Comparison of ENCODE assay signal across 1 cellular context in the genomic region with DNA sequence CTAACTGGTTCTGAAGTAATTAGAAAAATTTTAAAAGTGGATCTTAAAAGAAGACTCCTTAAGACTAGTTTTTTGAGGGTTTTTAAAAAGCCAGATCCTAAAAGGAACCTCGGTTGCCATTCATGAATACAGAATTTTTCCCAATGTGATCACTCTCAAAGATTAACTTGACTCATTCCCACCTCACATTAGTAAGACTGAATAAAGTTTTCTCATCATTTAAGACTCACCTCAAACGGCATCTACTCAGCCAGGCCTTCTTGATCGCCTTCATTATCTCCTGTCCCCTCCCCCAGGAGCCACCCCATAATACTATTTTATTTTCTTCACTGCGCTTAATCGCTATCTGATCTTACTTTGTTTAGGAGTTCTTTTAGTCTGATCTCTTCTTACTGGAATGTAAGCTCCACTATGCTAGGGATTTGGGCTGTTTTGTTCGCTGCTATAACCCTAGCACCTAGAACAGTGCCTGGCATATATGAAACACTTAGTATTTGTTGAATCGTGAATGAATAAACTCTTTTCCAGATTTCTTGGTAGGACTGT.
TF ChIP-seq lines count a peak whose summit lies in the region.

No MANE protein-coding gene starts in this region.

TF ChIP-seq in GM12878, 131 proteins besides CTCF, POLR2A, EP300 and RAD21 (continued from another document):
- TF ChIP-seq, protein P1, sequence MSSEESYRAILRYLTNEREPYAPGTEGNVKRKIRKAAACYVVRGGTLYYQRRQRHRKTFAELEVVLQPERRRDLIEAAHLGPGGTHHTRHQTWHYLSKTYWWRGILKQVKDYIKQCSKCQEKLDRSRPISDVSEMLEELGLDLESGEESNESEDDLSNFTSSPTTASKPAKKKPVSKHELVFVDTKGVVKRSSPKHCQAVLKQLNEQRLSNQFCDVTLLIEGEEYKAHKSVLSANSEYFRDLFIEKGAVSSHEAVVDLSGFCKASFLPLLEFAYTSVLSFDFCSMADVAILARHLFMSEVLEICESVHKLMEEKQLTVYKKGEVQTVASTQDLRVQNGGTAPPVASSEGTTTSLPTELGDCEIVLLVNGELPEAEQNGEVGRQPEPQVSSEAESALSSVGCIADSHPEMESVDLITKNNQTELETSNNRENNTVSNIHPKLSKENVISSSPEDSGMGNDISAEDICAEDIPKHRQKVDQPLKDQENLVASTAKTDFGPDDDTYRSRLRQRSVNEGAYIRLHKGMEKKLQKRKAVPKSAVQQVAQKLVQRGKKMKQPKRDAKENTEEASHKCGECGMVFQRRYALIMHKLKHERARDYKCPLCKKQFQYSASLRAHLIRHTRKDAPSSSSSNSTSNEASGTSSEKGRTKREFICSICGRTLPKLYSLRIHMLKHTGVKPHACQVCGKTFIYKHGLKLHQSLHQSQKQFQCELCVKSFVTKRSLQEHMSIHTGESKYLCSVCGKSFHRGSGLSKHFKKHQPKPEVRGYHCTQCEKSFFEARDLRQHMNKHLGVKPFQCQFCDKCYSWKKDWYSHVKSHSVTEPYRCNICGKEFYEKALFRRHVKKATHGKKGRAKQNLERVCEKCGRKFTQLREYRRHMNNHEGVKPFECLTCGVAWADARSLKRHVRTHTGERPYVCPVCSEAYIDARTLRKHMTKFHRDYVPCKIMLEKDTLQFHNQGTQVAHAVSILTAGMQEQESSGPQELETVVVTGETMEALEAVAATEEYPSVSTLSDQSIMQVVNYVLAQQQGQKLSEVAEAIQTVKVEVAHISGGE (CRISPR knock-in tag; IDR thresholded peaks at IDR 0.05) = no peak
- TF ChIP-seq POU2F2 (IDR thresholded peaks at IDR 0.05; ENCODE audit: borderline replicate concordance, low read depth, low read length) (no peak), NR2C2 (IDR thresholded peaks at IDR 0.05; ENCODE audit: borderline replicate concordance, control insufficient read depth, insufficient read length, low read depth) (no peak)
